ENCODE assay signal across 30 cellular contexts in genomic region chr9:33480094-33480493, GRCh38. TPM values are rescaled to one million over a fixed set of nuclear protein-coding genes. Genes with fewer than 3 reads are reported as not detected.
"Had no signal": no experiment of that assay in that cellular context is flagged by ENCODE, and none has a peak within 500 bp of the region (broad histone marks: within the 10 kb centered on the region; RNA-seq: fewer than 3 reads in every experiment).

No MANE protein-coding gene starts in this region.

- H3K4me3 Mint-ChIP-seq: activated naive CD8-positive, alpha-beta T cell treated with anti-CD3 and anti-CD28 coated beads for 36 hours; brain; effector memory CD8-positive, alpha-beta T cell; immature natural killer cell; natural killer cell; stimulated activated effector memory CD8-positive, alpha-beta T cell treated with anti-CD3 and anti-CD28 coated beads, Interleukin-12 subunit alpha, Interleukin-12 subunit beta, amount 100 ng/mL, for 72 hours; stimulated activated naive CD8-positive, alpha-beta T cell treated with anti-CD3 and anti-CD28 coated beads, Interleukin-15, amount 100 ng/mL, for 72 hours had no signal

- H3K4me1 ChIP-seq: ascending aorta, thyroid gland, upper lobe of right lung had no signal

- ATAC-seq: effector memory CD8-positive, alpha-beta T cell; natural killer cell; sciatic nerve; stimulated activated effector memory CD8-positive, alpha-beta T cell treated with anti-CD3 and anti-CD28 coated beads, Interleukin-12 subunit alpha, Interleukin-12 subunit beta, amount 100 ng/mL, for 72 hours; stimulated activated naive CD8-positive, alpha-beta T cell treated with anti-CD3 and anti-CD28 coated beads, Interleukin-15, amount 100 ng/mL, for 72 hours; upper lobe of right lung had no signal

- H3K27ac ChIP-seq: ascending aorta, cardiac muscle cell, ovary, skin epidermis, thyroid gland, upper lobe of right lung, VCaP had no signal

- H3K27me3 Mint-ChIP-seq: activated naive CD8-positive, alpha-beta T cell treated with anti-CD3 and anti-CD28 coated beads for 36 hours; brain; effector memory CD8-positive, alpha-beta T cell; progenitor cell of endocrine pancreas; stimulated activated naive CD8-positive, alpha-beta T cell treated with anti-CD3 and anti-CD28 coated beads, Interleukin-15, amount 100 ng/mL, for 72 hours had no signal

- DNase-seq: activated CD4-positive, alpha-beta T cell treated with anti-CD3 and anti-CD28 coated beads for 4 hours; activated CD4-positive, alpha-beta T cell treated with anti-CD3 and anti-CD28 coated beads, Interleukin-2, amount 50 U/mL, for 4 hours; activated effector memory CD4-positive, alpha-beta T cell treated with Interleukin-2 at 50 U/mL for 16 hours; activated naive CD4-positive, alpha-beta T cell treated with Interleukin-2 at 50 U/mL for 16 hours; activated naive CD8-positive, alpha-beta T cell treated with anti-CD3 and anti-CD28 coated beads for 36 hours; activated T-cell treated with anti-CD3 and anti-CD28 coated beads for 4 hours; cerebellar nuclear complex; cortex of kidney; effector memory CD8-positive, alpha-beta T cell; erythroblast; hypothalamus; immature natural killer cell; natural killer cell; retina; stimulated activated CD4-positive, alpha-beta T cell treated with anti-CD3 and anti-CD28 coated beads, Interleukin-4, amount 100 ng/mL, for 24 hours; stimulated activated naive CD8-positive, alpha-beta T cell treated with anti-CD3 and anti-CD28 coated beads, Interleukin-15, amount 100 ng/mL, for 72 hours; substantia nigra; thyroid gland; upper lobe of right lung had no signal

- H3K4me1 Mint-ChIP-seq: activated naive CD8-positive, alpha-beta T cell treated with anti-CD3 and anti-CD28 coated beads for 36 hours; brain; immature natural killer cell; natural killer cell; stimulated activated effector memory CD8-positive, alpha-beta T cell treated with anti-CD3 and anti-CD28 coated beads, Interleukin-12 subunit alpha, Interleukin-12 subunit beta, amount 100 ng/mL, for 72 hours; stimulated activated naive CD8-positive, alpha-beta T cell treated with anti-CD3 and anti-CD28 coated beads, Interleukin-15, amount 100 ng/mL, for 72 hours had no signal

- H3K36me3 ChIP-seq: ascending aorta, cardiac muscle cell, ovary, thyroid gland, upper lobe of right lung had no signal

- H3K36me3 Mint-ChIP-seq: activated naive CD8-positive, alpha-beta T cell treated with anti-CD3 and anti-CD28 coated beads for 36 hours; brain; natural killer cell had no signal

- H3K27me3 ChIP-seq: ascending aorta, cardiac muscle cell, ovary, thyroid gland, upper lobe of right lung had no signal

- FAIRE-seq: TTC549 had no signal

- H3K9me3 ChIP-seq: ascending aorta, ovary, thyroid gland, upper lobe of right lung had no signal

- H3K4me3 ChIP-seq: ascending aorta, cardiac muscle cell, ovary, skin epidermis, thyroid gland, upper lobe of right lung had no signal

- H3K27ac Mint-ChIP-seq: activated naive CD8-positive, alpha-beta T cell treated with anti-CD3 and anti-CD28 coated beads for 36 hours; brain; effector memory CD8-positive, alpha-beta T cell; immature natural killer cell; natural killer cell; progenitor cell of endocrine pancreas; stimulated activated effector memory CD8-positive, alpha-beta T cell treated with anti-CD3 and anti-CD28 coated beads, Interleukin-12 subunit alpha, Interleukin-12 subunit beta, amount 100 ng/mL, for 72 hours; stimulated activated naive CD8-positive, alpha-beta T cell treated with anti-CD3 and anti-CD28 coated beads, Interleukin-15, amount 100 ng/mL, for 72 hours had no signal

- H3K9me3 Mint-ChIP-seq: activated naive CD8-positive, alpha-beta T cell treated with anti-CD3 and anti-CD28 coated beads for 36 hours; brain; effector memory CD8-positive, alpha-beta T cell; immature natural killer cell; natural killer cell; stimulated activated effector memory CD8-positive, alpha-beta T cell treated with anti-CD3 and anti-CD28 coated beads, Interleukin-12 subunit alpha, Interleukin-12 subunit beta, amount 100 ng/mL, for 72 hours; stimulated activated naive CD8-positive, alpha-beta T cell treated with anti-CD3 and anti-CD28 coated beads, Interleukin-15, amount 100 ng/mL, for 72 hours had no signal

RNA-seq across cellular contexts. Expression of gene ANKRD18B, which starts 44.0 kb away (rescaled TPM):
- total RNA-seq: ascending aorta, fibroblast of villous mesenchyme had no signal
- polyA plus RNA-seq: immature natural killer cell had no signal
